ENCODE assay signal across 20 cellular contexts in the genomic region with DNA sequence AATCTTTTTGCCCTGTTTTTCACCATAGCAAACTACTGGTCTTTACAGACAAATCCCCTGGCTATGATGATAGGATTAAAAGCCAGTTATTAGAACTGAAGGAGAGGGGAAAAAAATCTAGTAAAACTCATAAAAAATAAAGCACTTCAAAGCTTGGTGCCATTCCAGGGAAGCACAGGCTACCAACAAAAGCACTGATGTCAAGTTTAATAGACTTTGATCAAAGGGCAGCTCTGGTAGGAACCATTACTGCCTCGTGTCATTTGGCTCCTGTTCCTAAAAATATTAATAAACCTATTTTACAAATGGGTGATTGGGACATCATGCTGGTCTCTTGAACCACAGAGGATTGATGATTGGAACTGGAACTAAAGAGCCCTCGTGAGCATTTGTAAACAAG.
A peak's percentile ranks its signal among the peaks of the same experiment; 100 is the strongest.
DNase-seq lines count a peak whose midpoint lies in the region; ATAC-seq and TF ChIP-seq lines count a peak whose summit lies in the region.
"Had no signal": no experiment of that assay in that cellular context is flagged by ENCODE, and none has a peak within 500 bp of the region (broad histone marks: within the 10 kb centered on the region; RNA-seq: fewer than 3 reads in every experiment).

No MANE protein-coding gene starts in this region.

- H3K4me3 Mint-ChIP-seq in stimulated activated naive B cell treated with anti-CD40 and anti-IgM and Interleukin-4, amounts not matched to agents 10 μg/mL and 1 μg/mL and 100 μg/mL, for 72 hours = no peak overlapping the region
- H3K4me3 Mint-ChIP-seq: B cell, CD14-positive monocyte, H9 had no signal

- H3K36me3 ChIP-seq in SK-N-SH (replicated peaks in 1 of 2; ENCODE audit: control insufficient read depth in 1 of 2, insufficient read depth in 2 of 2, low read length in 1 of 2) = no peaks in the 10 kb centered on the region
- H3K36me3 ChIP-seq: SJCRH30 had no signal

- H2AFZ ChIP-seq in SK-N-SH (ENCODE audit: low read depth) = no peak overlapping the region

- H3K27ac Mint-ChIP-seq in stimulated activated naive B cell treated with anti-CD40 and anti-IgM and Interleukin-4, amounts not matched to agents 10 μg/mL and 1 μg/mL and 100 μg/mL, for 72 hours = no peak overlapping the region
- H3K27ac Mint-ChIP-seq: B cell, CD14-positive monocyte, H9 had no signal

- ATAC-seq in SK-N-SH treated with all-trans-retinoic acid at 6 μM for 48 hours = peak; percentile 63
- no peak for ATAC-seq in stimulated activated naive B cell treated with anti-CD40 and anti-IgM and Interleukin-4, amounts not matched to agents 10 μg/mL and 1 μg/mL and 100 μg/mL, for 72 hours (replicated peaks)
- no peak for ATAC-seq in GM18861 (IDR thresholded peaks at IDR 0.05; ENCODE audit: unreplicated experiment)

- 42% methylated on average over 2 of the region's 2 CpGs for WGBS in SK-N-SH (ENCODE audit: low lambda C conversion rate)

- H3K4me2 ChIP-seq in SK-N-SH = no peak overlapping the region

- TF ChIP-seq EP300 in SK-N-SH (IDR thresholded peaks at IDR 0.05; ENCODE audit: borderline replicate concordance in 1 of 2, low read depth in 1 of 2, low read length in 1 of 2) = no peak

- no peaks in the 10 kb centered on the region for H3K9me3 ChIP-seq in SK-N-SH

- no peaks in the 10 kb centered on the region for H3F3A ChIP-seq in SK-N-SH (replicated peaks; ENCODE audit: insufficient read depth)

- H3K4me1 ChIP-seq in SK-N-SH (ENCODE audit: control insufficient read depth in 1 of 2, insufficient read depth in 2 of 2, low read depth in 1 of 2, low read length in 1 of 2) = no peaks in the 10 kb centered on the region; a peak in 1 of 4 replicates

- TF ChIP-seq RAD21 in SK-N-SH (IDR thresholded peaks at IDR 0.05; ENCODE audit: low read length) = no peak

- no peaks in the 10 kb centered on the region for H3K27me3 ChIP-seq in SK-N-SH (ENCODE audit: insufficient read depth)
- H3K27me3 ChIP-seq: SJCRH30 had no signal

- peaks cover 28 to 33% of the 10 kb centered on the region in 2 donors for H3K36me3 Mint-ChIP-seq in stimulated activated naive B cell treated with anti-CD40 and anti-IgM and Interleukin-4, amounts not matched to agents 10 μg/mL and 1 μg/mL and 100 μg/mL, for 72 hours

- H3K9me3 Mint-ChIP-seq in stimulated activated naive B cell treated with anti-CD40 and anti-IgM and Interleukin-4, amounts not matched to agents 10 μg/mL and 1 μg/mL and 100 μg/mL, for 72 hours = peaks cover 12 to 24% of the 10 kb centered on the region in 2 donors

- H3K4me3 ChIP-seq in SK-N-SH (ENCODE audit: low read depth in 2 of 2, low read length in 1 of 2) = no peak overlapping the region
- H3K4me3 ChIP-seq: SJCRH30 had no signal

- DNase-seq in SK-N-SH = no peak
- peak; percentile 3 for DNase-seq in EH (ENCODE audit: low read depth)
- DNase-seq in NCI-H2227 treated with DMSO at 0.1 percent for 48 hours (lab: John Stamatoyannopoulos, UW) = peak; percentile 87
- peak; percentile 30 for DNase-seq in retina
- no peak for DNase-seq in stimulated activated naive B cell treated with anti-CD40 and anti-IgM and Interleukin-4, amounts not matched to agents 10 μg/mL and 1 μg/mL and 100 μg/mL, for 72 hours
- DNase-seq in NCI-H2107 (lab: John Stamatoyannopoulos, UW) = no peak
- DNase-seq: DMS53, H9, KBM-7, NCI-H1092 treated with DMSO at 0.1 percent for 48 hours, NCI-H1694, NCI-H524 treated with DMSO at 0.1 percent for 48 hours, NCI-H82, OCI-M1, SJCRH30 had no signal

- CTCF ChIA-PET in SK-N-SH (lab: Yijun Ruan, JAX) = no interaction called here

- no peaks in the 10 kb centered on the region for H4K20me1 ChIP-seq in SK-N-SH (ENCODE audit: insufficient read depth)

- H3K27me3 Mint-ChIP-seq in stimulated activated naive B cell treated with anti-CD40 and anti-IgM and Interleukin-4, amounts not matched to agents 10 μg/mL and 1 μg/mL and 100 μg/mL, for 72 hours = no peaks in the 10 kb centered on the region
- H3K27me3 Mint-ChIP-seq: B cell had no signal

- H3K27ac ChIP-seq in SK-N-SH (ENCODE audit: low read depth in 2 of 2, low read length in 1 of 2) = no peak overlapping the region
- H3K27ac ChIP-seq: HL-60, SJCRH30 had no signal

- no peaks in the 10 kb centered on the region for H3K9me2 ChIP-seq in SK-N-SH

- no peak overlapping the region for H3K9ac ChIP-seq in SK-N-SH

- POLR2A ChIA-PET in SK-N-SH (lab: Yijun Ruan, JAX) = no interaction called here

- TF ChIP-seq CTCF in SK-N-SH (IDR thresholded peaks at IDR 0.05) = no peak

- H3K4me1 Mint-ChIP-seq in stimulated activated naive B cell treated with anti-CD40 and anti-IgM and Interleukin-4, amounts not matched to agents 10 μg/mL and 1 μg/mL and 100 μg/mL, for 72 hours = peaks cover 0 to 5% of the 10 kb centered on the region in 2 donors
- H3K4me1 Mint-ChIP-seq: CD14-positive monocyte, H9 had no signal

- no peaks in the 10 kb centered on the region for H3K79me2 ChIP-seq in SK-N-SH (ENCODE audit: insufficient read depth)

TF ChIP-seq in SK-N-SH treated with all-trans-retinoic acid at 6 μM for 48 hours, 23 proteins besides CTCF, POLR2A, EP300 and RAD21:
- TF ChIP-seq TOX (CRISPR knock-in tag; IDR thresholded peaks at IDR 0.05; ENCODE audit: borderline replicate concordance) (no peak), ARNTL (CRISPR knock-in tag; IDR thresholded peaks at IDR 0.05; ENCODE audit: borderline replicate concordance, low read depth) (no peak), ISL1 (CRISPR knock-in tag; IDR thresholded peaks at IDR 0.05) (peak; percentile 33; the same call in 1 of the 2 replicates), CSRNP3 (CRISPR knock-in tag; IDR thresholded peaks at IDR 0.05) (no peak), POU6F1 (CRISPR knock-in tag; IDR thresholded peaks at IDR 0.05; ENCODE audit: borderline replicate concordance, low read depth) (no peak)

TF ChIP-seq in SK-N-SH, 30 proteins besides CTCF, POLR2A, EP300 and RAD21 (continues in another document):
- TF ChIP-seq SIN3A (IDR thresholded peaks at IDR 0.05; ENCODE audit: borderline replicate concordance, low read depth, low read length) (no peak), CHD2 (IDR thresholded peaks at IDR 0.05; ENCODE audit: low read length, partially characterized antibody) (no peak), USF2 (IDR thresholded peaks at IDR 0.05; ENCODE audit: borderline replicate concordance, low read depth, low read length) (no peak), GATA2 (CRISPR knock-in tag; IDR thresholded peaks at IDR 0.05) (no peak), RFX5 (IDR thresholded peaks at IDR 0.05; ENCODE audit: low read length) (no peak), ZBTB33 (IDR thresholded peaks at IDR 0.05; ENCODE audit: borderline replicate concordance, low read depth) (no peak), MEF2A (IDR thresholded peaks at IDR 0.05; ENCODE audit: borderline replicate concordance, low read depth) (no peak), POLR2AphosphoS5 (IDR thresholded peaks at IDR 0.05; ENCODE audit: low read depth, low read length) (no peak), YY1 (IDR thresholded peaks at IDR 0.05; ENCODE audit: low read depth) (no peak), RCOR1 (IDR thresholded peaks at IDR 0.05; ENCODE audit: low read length) (no peak), TEAD4 (IDR thresholded peaks at IDR 0.05; ENCODE audit: borderline replicate concordance, insufficient read depth) (no peak)
- TF ChIP-seq, protein P1, sequence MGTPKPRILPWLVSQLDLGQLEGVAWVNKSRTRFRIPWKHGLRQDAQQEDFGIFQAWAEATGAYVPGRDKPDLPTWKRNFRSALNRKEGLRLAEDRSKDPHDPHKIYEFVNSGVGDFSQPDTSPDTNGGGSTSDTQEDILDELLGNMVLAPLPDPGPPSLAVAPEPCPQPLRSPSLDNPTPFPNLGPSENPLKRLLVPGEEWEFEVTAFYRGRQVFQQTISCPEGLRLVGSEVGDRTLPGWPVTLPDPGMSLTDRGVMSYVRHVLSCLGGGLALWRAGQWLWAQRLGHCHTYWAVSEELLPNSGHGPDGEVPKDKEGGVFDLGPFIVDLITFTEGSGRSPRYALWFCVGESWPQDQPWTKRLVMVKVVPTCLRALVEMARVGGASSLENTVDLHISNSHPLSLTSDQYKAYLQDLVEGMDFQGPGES (IDR thresholded peaks at IDR 0.05; ENCODE audit: low read depth, low read length) = no peak

Comparison
In these comparisons a context has a peak if more than half of its experiments do, and no peak if none do; other contexts are left out.
1. DNase-seq: peak in EH (single experiment), NCI-H2227 treated with DMSO at 0.1 percent for 48 hours (single experiment) and retina (single experiment); none in SK-N-SH (single experiment), stimulated activated naive B cell treated with anti-CD40 and anti-IgM and Interleukin-4, amounts not matched to agents 10 μg/mL and 1 μg/mL and 100 μg/mL, for 72 hours (single experiment) and NCI-H2107 (single experiment).